In genomic region chr19:45558399-45558878, GRCh38 we compare ENCODE assay signal across 8 cellular contexts. TPM values are rescaled to one million over a fixed set of nuclear protein-coding genes. Genes with fewer than 3 reads are reported as not detected.
DNase-seq lines count a peak whose midpoint lies in the region; ATAC-seq and TF ChIP-seq lines count a peak whose summit lies in the region.

No MANE protein-coding gene starts in this region.

- TF ChIP-seq CTCF in OCI-LY7 (conservative IDR thresholded peaks at IDR 0.05; ENCODE audit: low read length) = peak; percentile 98
- TF ChIP-seq CTCF in fibroblast of mammary gland (conservative IDR thresholded peaks at IDR 0.05; ENCODE audit: control insufficient read depth, insufficient read depth, low read depth, low read length) = peak; percentile 73
- TF ChIP-seq CTCF in osteoblast (IDR thresholded peaks at IDR 0.05; ENCODE audit: extremely low read depth, low read depth, low read length) = peak; percentile 77
- TF ChIP-seq CTCF in transverse colon (IDR thresholded peaks at IDR 0.05) = peak; percentile 49 to 82 (median 66)

- H3K4me3 Mint-ChIP-seq in CD4-positive, alpha-beta memory T cell = peak overlapping the region in 1 of 8 donors; percentile 34

- CTCF ChIA-PET in CD4-positive, alpha-beta memory T cell (lab: Charles Lee; ENCODE audit: partially characterized antibody) = interaction anchor here (0.5 to 1.6 kb wide), 24 partner anchors 9 to 119 kb away, joined by 3 to 11 read pairs (median 4); no protein-coding TSS in a partner anchor
- CTCF ChIA-PET in OCI-LY7 (lab: Charles Lee; ENCODE audit: unreplicated experiment) = interaction anchor here (0.5 to 1.0 kb wide), 3 partner anchors 52 to 283 kb away, joined by 3 to 4 read pairs (median 3); partner anchors contain the start of gene QPCTL

- H4K20me1 ChIP-seq in OCI-LY7 (ENCODE audit: insufficient read depth, low read length) (no peaks in the 10 kb centered on the region; the same call in 1 of the 2 replicates), osteoblast (ENCODE audit: insufficient read depth, low read length) (peaks cover 27% of the 10 kb centered on the region)

- intact Hi-C loops in CD4-positive, alpha-beta memory T cell (cut with micrococcal nuclease) = loop anchor here (1.0 kb wide), 2 partner anchors 52 to 65 kb away; no protein-coding TSS in a partner anchor
- intact Hi-C loops in OCI-LY7 (cut with micrococcal nuclease; ENCODE audit: unreplicated experiment) = loop anchor here (1.0 to 5.0 kb wide), 3 partner anchors 35 to 85 kb away; partner anchors contain the start of gene VASP
- intact Hi-C loops in transverse colon (cut with DNase I; ENCODE audit: low total_unique reads) = no loop called here

- H3K4me3 ChIP-seq in CD4-positive, alpha-beta memory T cell (ENCODE audit: low read length in 2 of 2) = no peak overlapping the region
- H3K4me3 ChIP-seq in OCI-LY7 (ENCODE audit: low read depth, low read length, poor library complexity, severe bottlenecking) = no peak overlapping the region
- no peak overlapping the region for H3K4me3 ChIP-seq in fibroblast of mammary gland (ENCODE audit: control insufficient read depth, low read depth, low read length)
- no peak overlapping the region for H3K4me3 ChIP-seq in osteoblast (ENCODE audit: insufficient read depth, low read length)
- H3K4me3 ChIP-seq in transverse colon = no peak overlapping the region

- H3K36me3 ChIP-seq in CD4-positive, alpha-beta memory T cell (ENCODE audit: insufficient read depth, low read length) = no peaks in the 10 kb centered on the region
- H3K36me3 ChIP-seq in OCI-LY7 (ENCODE audit: insufficient read depth, low read length) (no peaks in the 10 kb centered on the region; the same call in 1 of the 2 replicates), osteoblast (ENCODE audit: insufficient read depth, low read length) (no peaks in the 10 kb centered on the region), transverse colon (no peaks in the 10 kb centered on the region)

- H3K27me3 ChIP-seq in CD4-positive, alpha-beta memory T cell (ENCODE audit: insufficient read depth, low read length) = no peaks in the 10 kb centered on the region
- H3K27me3 ChIP-seq in osteoblast (ENCODE audit: insufficient read depth, low read length) (no peaks in the 10 kb centered on the region), transverse colon (no peaks in the 10 kb centered on the region)

- no peaks in the 10 kb centered on the region for H3K9me3 Mint-ChIP-seq in CD4-positive, alpha-beta memory T cell

- peaks cover 0 to 1% of the 10 kb centered on the region in 2 donors for H3K36me3 Mint-ChIP-seq in CD4-positive, alpha-beta memory T cell

- no peak for TF ChIP-seq POLR2A in transverse colon (IDR thresholded peaks at IDR 0.05)

- H3K9me3 ChIP-seq in CD4-positive, alpha-beta memory T cell (ENCODE audit: control insufficient read depth in 1 of 2, low read length in 2 of 2) = no peaks in the 10 kb centered on the region
- H3K9me3 ChIP-seq in OCI-LY7 (ENCODE audit: low read length) (no peaks in the 10 kb centered on the region), osteoblast (ENCODE audit: low read depth, low read length) (no peaks in the 10 kb centered on the region), transverse colon (no peaks in the 10 kb centered on the region)

- DNase-seq in CD4-positive, alpha-beta memory T cell = peak; percentile 73 to 78 (median 76)
- peak; percentile 92 for DNase-seq in OCI-LY7 (ENCODE audit: low spot score)
- peak; percentile 53 for DNase-seq in activated T-cell treated with anti-CD3 and anti-CD28 coated beads for 48 hours (ENCODE audit: low read depth)
- DNase-seq in fibroblast of mammary gland (ENCODE audit: low read depth) = peak; percentile 36
- DNase-seq in osteoblast (ENCODE audit: insufficient read length, low spot score, missing footprints) = peak; percentile 95
- peak; percentile 77 for DNase-seq in transverse colon

- H3K4me1 ChIP-seq in CD4-positive, alpha-beta memory T cell (ENCODE audit: insufficient read depth, low read length) = peaks cover 25% of the 10 kb centered on the region
- H3K4me1 ChIP-seq in OCI-LY7 (ENCODE audit: insufficient read depth, low read length, poor library complexity, severe bottlenecking) (peaks cover 36% of the 10 kb centered on the region), osteoblast (ENCODE audit: insufficient read depth, low read length) (no peaks in the 10 kb centered on the region), transverse colon (peaks cover 0 to 33% (median 10%) of the 10 kb centered on the region in 4 donors)

- H3K4me2 ChIP-seq in OCI-LY7 (ENCODE audit: low read length) (no peak overlapping the region), osteoblast (ENCODE audit: insufficient read depth, low read length) (no peak overlapping the region)

- peak overlapping the region in 4 of 7 donors; percentile 5 to 59 (median 34) for H3K27ac Mint-ChIP-seq in CD4-positive, alpha-beta memory T cell

- no peak overlapping the region for H2AFZ ChIP-seq in OCI-LY7 (ENCODE audit: low read length)
- no peak overlapping the region for H2AFZ ChIP-seq in osteoblast (ENCODE audit: low read length)

- no peaks in the 10 kb centered on the region for H3K27me3 Mint-ChIP-seq in CD4-positive, alpha-beta memory T cell

- in situ Hi-C loops in transverse colon (cut with MboI; ENCODE audit: low pct_ligation_motif_present in 1 of 4, low pct_unique_long_range_greater_than_20kb in 1 of 4, low sequenced_read_pairs in 3 of 4) = no loop called here

- 43 to 66% methylated on average over 4 to 10 of the region's 10 CpGs for WGBS in transverse colon (ENCODE audit: low coverage in 1 of 2), 2 donors

- BruUV-seq in OCI-LY7 (replicated peaks; lab: Mats Ljungman, UMichigan) = no TSS peak

- H3K79me2 ChIP-seq in OCI-LY7 (ENCODE audit: insufficient read depth, low read depth, low read length) = peaks cover 17% of the 10 kb centered on the region; the same call in 1 of the 2 replicates
- H3K79me2 ChIP-seq in osteoblast (ENCODE audit: insufficient read depth, low read length) = peaks cover 3% of the 10 kb centered on the region

- peaks cover 9 to 32% (median 16%) of the 10 kb centered on the region in 4 donors for H3K4me1 Mint-ChIP-seq in CD4-positive, alpha-beta memory T cell

- ATAC-seq in HG02759 (IDR thresholded peaks at IDR 0.05; ENCODE audit: unreplicated experiment) (peak; percentile 53), GM21381 (IDR thresholded peaks at IDR 0.05; ENCODE audit: unreplicated experiment) (no peak)

- no peaks in the 10 kb centered on the region for H3K9me2 ChIP-seq in OCI-LY7 (ENCODE audit: insufficient read depth, low read length)

- POLR2A ChIA-PET in CD4-positive, alpha-beta memory T cell (lab: Charles Lee; ENCODE audit: partially characterized antibody) = interaction anchor here (0.6 kb wide), 1 partner anchor 48 kb away, joined by 3 read pairs; no protein-coding TSS in a partner anchor
- POLR2A ChIA-PET in OCI-LY7 (lab: Charles Lee) = interaction anchor here (0.6 to 0.7 kb wide), 3 partner anchors 84 to 120 kb away, joined by 3 to 5 read pairs (median 5); no protein-coding TSS in a partner anchor

- TF ChIP-seq EP300 in transverse colon (IDR thresholded peaks at IDR 0.05; ENCODE audit: low read depth) = no peak

- H3K27ac ChIP-seq in CD4-positive, alpha-beta memory T cell (ENCODE audit: low read depth, low read length) = no peak overlapping the region
- H3K27ac ChIP-seq in OCI-LY7 (ENCODE audit: low read depth, low read length, poor library complexity, severe bottlenecking) (no peak overlapping the region), osteoblast (ENCODE audit: low read depth, low read length) (no peak overlapping the region), transverse colon (no peak overlapping the region)

RNA-seq across cellular contexts. Expression of gene OPA3, which starts 26.2 kb away (rescaled TPM):
- 10 to 100 TPM in 1 of 2 experiments, 1 to 10 TPM in 1; 9.9 to 10.8 TPM for total RNA-seq in CD4-positive, alpha-beta memory T cell
- polyA plus RNA-seq in CD4-positive, alpha-beta memory T cell = 10 to 100 TPM in 1 of 2 donors, 1 to 10 TPM in 1; 4.4 to 12.9 TPM
- total RNA-seq in OCI-LY7 (2014; rRNA removed; shearing (Covaris generic)) = 4.4 and 5.8 TPM in 2 replicates
- total RNA-seq in OCI-LY7 (2022) (10.6 and 12.0 TPM in 2 replicates), osteoblast (7.1 and 7.6 TPM in 2 replicates), transverse colon (10 to 100 TPM in 1 of 4 donors, 1 to 10 TPM in 3; 6.7 to 10.8 (median 8.6) TPM)

RNA-seq across cellular contexts. Expression of gene GPR4, which starts 43.6 kb away (rescaled TPM):
- not detected for total RNA-seq in CD4-positive, alpha-beta memory T cell
- polyA plus RNA-seq in CD4-positive, alpha-beta memory T cell = not detected
- total RNA-seq in OCI-LY7 (2014; rRNA removed; shearing (Covaris generic)) = 0.38 TPM in 1 of 2 replicates, not detected in the other
- not detected in 2 replicates for total RNA-seq in OCI-LY7 (2022)
- not detected in 2 replicates for total RNA-seq in osteoblast
- total RNA-seq in transverse colon = 1 to 10 TPM in 1 of 4 donors, under 1 TPM in 3; 0.27 to 1.4 (median 0.43) TPM

RNA-seq across cellular contexts. Expression of gene VASP, which starts 51.2 kb away (rescaled TPM):
- 10 to 100 TPM; 89.8 to 92.8 TPM for total RNA-seq in CD4-positive, alpha-beta memory T cell
- 10 to 100 TPM; 49.1 to 53.4 TPM for polyA plus RNA-seq in CD4-positive, alpha-beta memory T cell
- total RNA-seq in OCI-LY7 (2014; rRNA removed; shearing (Covaris generic)) = 37.4 and 62.8 TPM in 2 replicates
- 39.6 and 51.6 TPM in 2 replicates for total RNA-seq in OCI-LY7 (2022)
- total RNA-seq in osteoblast = 50.1 and 71.3 TPM in 2 replicates
- 100 to 1,000 TPM; 167 to 465 (median 204) TPM for total RNA-seq in transverse colon

Comparison
In these comparisons a context has a peak if more than half of its experiments do, and no peak if none do; other contexts are left out.
1. DNase-seq: peak in every context shown above with its lines; median percentile 95 in osteoblast; 92 in OCI-LY7; 77 in transverse colon; 76 in CD4-positive, alpha-beta memory T cell; 53 in activated T-cell treated with anti-CD3 and anti-CD28 coated beads for 48 hours; 36 in fibroblast of mammary gland.